24 cellular contexts compared by ENCODE assay signal in genomic region chrX:79413963-79414362, GRCh38. TPM values are rescaled to one million over a fixed set of nuclear protein-coding genes. Genes with fewer than 3 reads are reported as not detected.
"Had no signal": no experiment of that assay in that cellular context is flagged by ENCODE, and none has a peak within 500 bp of the region (broad histone marks: within the 10 kb centered on the region; RNA-seq: fewer than 3 reads in every experiment).

No MANE protein-coding gene starts in this region.

- H3K27me3 ChIP-seq: esophagus squamous epithelium, gastrocnemius medialis, left lung had no signal

- H3K27ac ChIP-seq: coronary artery, epithelial cell of prostate, esophagus squamous epithelium, gastrocnemius medialis, heart right ventricle, left lung, lower lobe of right lung had no signal

- H3K9me3 ChIP-seq: esophagus squamous epithelium, gastrocnemius medialis, heart right ventricle, left lung, lower lobe of right lung, mucosa of descending colon had no signal

- H3K4me3 ChIP-seq: coronary artery, esophagus squamous epithelium, gastrocnemius medialis, heart right ventricle, left lung, lower lobe of right lung, mucosa of descending colon had no signal

- DNase-seq: effector CD8-positive, alpha-beta T cell; effector memory CD8-positive, alpha-beta T cell; endodermal cell; erythroblast; esophagus squamous epithelium; foreskin fibroblast; foreskin melanocyte; gastrocnemius medialis; glutamatergic neuron; head of caudate nucleus; heart right ventricle; hippocampal formation; left cardiac atrium; left lung; left ventricle myocardium superior; lower lobe of right lung; mesenchymal stem cell; mucosa of descending colon; naive B cell had no signal

- H3K4me1 ChIP-seq: esophagus squamous epithelium, gastrocnemius medialis, heart right ventricle, left lung, lower lobe of right lung had no signal

- H3K36me3 ChIP-seq: esophagus squamous epithelium, gastrocnemius medialis, heart right ventricle, left lung, lower lobe of right lung had no signal

- FAIRE-seq: keratinocyte had no signal

RNA-seq across cellular contexts. Expression of gene ITM2A, which starts 46.8 kb away (rescaled TPM):
- total RNA-seq: kidney epithelial cell, myocyte had no signal
